ENCODE assay signal across 9 cellular contexts in genomic region chr1:93614550-93615200, GRCh38.
A peak's percentile ranks its signal among the peaks of the same experiment; 100 is the strongest.
DNase-seq lines count a peak whose midpoint lies in the region; ATAC-seq and TF ChIP-seq lines count a peak whose summit lies in the region.
"Had no signal": no experiment of that assay in that cellular context is flagged by ENCODE, and none has a peak within 500 bp of the region (broad histone marks: within the 10 kb centered on the region; RNA-seq: fewer than 3 reads in every experiment).

No MANE protein-coding gene starts in this region.

- no peak for TF ChIP-seq CTCF in osteoblast (IDR thresholded peaks at IDR 0.05; ENCODE audit: extremely low read depth, low read depth, low read length)

- peaks cover 42% of the 10 kb centered on the region for H3K27me3 Mint-ChIP-seq in activated T-helper 1 cell treated with anti-CD3 and anti-CD28 coated beads, Interleukin-12 subunit alpha, Interleukin-12 subunit beta, Interleukin-2, Interleukin-4 antibody, amounts not matched to agents 30 ng/mL and 10 ng/mL and 1 ng/mL, durations not matched to agents 14 hours and 24 hours and 36 hours (ENCODE audit: insufficient read depth)

- DNase-seq in COR-L47 (lab: John Stamatoyannopoulos, UW): peak; percentile 18
- peak; percentile 88 for DNase-seq in NCI-H69 (lab: John Stamatoyannopoulos, UW)
- DNase-seq in dedifferentiated amniotic fluid mesenchymal stem cell (ENCODE audit: extremely low spot score): peak; percentile 65
- no peak for DNase-seq in osteoblast (ENCODE audit: insufficient read length, low spot score, missing footprints)
- DNase-seq in iPS-NIHi11 (ENCODE audit: low spot score): no peak
- DNase-seq in activated T-helper 1 cell treated with anti-CD3 and anti-CD28 coated beads, Interleukin-12 subunit alpha, Interleukin-12 subunit beta, Interleukin-2, Interleukin-4 antibody, amounts not matched to agents 30 ng/mL and 10 ng/mL and 1 ng/mL, durations not matched to agents 14 hours and 24 hours and 36 hours (ENCODE audit: low spot score): no peak
- DNase-seq in 8988T: no peak
- DNase-seq: activated naive CD4-positive, alpha-beta T cell had no signal

- H3K36me3 Mint-ChIP-seq in activated T-helper 1 cell treated with anti-CD3 and anti-CD28 coated beads, Interleukin-12 subunit alpha, Interleukin-12 subunit beta, Interleukin-2, Interleukin-4 antibody, amounts not matched to agents 30 ng/mL and 10 ng/mL and 1 ng/mL, durations not matched to agents 14 hours and 24 hours and 36 hours (ENCODE audit: low read depth): no peaks in the 10 kb centered on the region

- H4K20me1 ChIP-seq in osteoblast (ENCODE audit: insufficient read depth, low read length): peaks cover 8% of the 10 kb centered on the region

- H3K4me1 Mint-ChIP-seq in activated T-helper 1 cell treated with anti-CD3 and anti-CD28 coated beads, Interleukin-12 subunit alpha, Interleukin-12 subunit beta, Interleukin-2, Interleukin-4 antibody, amounts not matched to agents 30 ng/mL and 10 ng/mL and 1 ng/mL, durations not matched to agents 14 hours and 24 hours and 36 hours (ENCODE audit: low read depth): peaks cover 22% of the 10 kb centered on the region

- peaks cover 66% of the 10 kb centered on the region for H3K4me1 ChIP-seq in osteoblast (ENCODE audit: insufficient read depth, low read length)

- H3K36me3 ChIP-seq in osteoblast (ENCODE audit: insufficient read depth, low read length): no peaks in the 10 kb centered on the region

- no peak overlapping the region for H3K27ac Mint-ChIP-seq in activated T-helper 1 cell treated with anti-CD3 and anti-CD28 coated beads, Interleukin-12 subunit alpha, Interleukin-12 subunit beta, Interleukin-2, Interleukin-4 antibody, amounts not matched to agents 30 ng/mL and 10 ng/mL and 1 ng/mL, durations not matched to agents 14 hours and 24 hours and 36 hours

- intact Hi-C loops in activated T-helper 1 cell treated with anti-CD3 and anti-CD28 coated beads, Interleukin-12 subunit alpha, Interleukin-12 subunit beta, Interleukin-2, Interleukin-4 antibody, amounts not matched to agents 30 ng/mL and 10 ng/mL and 1 ng/mL, durations not matched to agents 14 hours and 24 hours and 36 hours (cut with micrococcal nuclease): no loop called here

- H3K79me2 ChIP-seq in osteoblast (ENCODE audit: insufficient read depth, low read length): peaks cover 88% of the 10 kb centered on the region

- H3K9me3 Mint-ChIP-seq in activated T-helper 1 cell treated with anti-CD3 and anti-CD28 coated beads, Interleukin-12 subunit alpha, Interleukin-12 subunit beta, Interleukin-2, Interleukin-4 antibody, amounts not matched to agents 30 ng/mL and 10 ng/mL and 1 ng/mL, durations not matched to agents 14 hours and 24 hours and 36 hours: no peaks in the 10 kb centered on the region

- H3K4me3 ChIP-seq in osteoblast (ENCODE audit: insufficient read depth, low read length): no peak overlapping the region

- no peak for ATAC-seq in GM21526 (IDR thresholded peaks at IDR 0.05; ENCODE audit: low FRiP score, unreplicated experiment)

- H3K4me2 ChIP-seq in osteoblast (ENCODE audit: insufficient read depth, low read length): peak overlapping the region; percentile 73

- H3K4me3 Mint-ChIP-seq in activated T-helper 1 cell treated with anti-CD3 and anti-CD28 coated beads, Interleukin-12 subunit alpha, Interleukin-12 subunit beta, Interleukin-2, Interleukin-4 antibody, amounts not matched to agents 30 ng/mL and 10 ng/mL and 1 ng/mL, durations not matched to agents 14 hours and 24 hours and 36 hours: no peak overlapping the region

- H2AFZ ChIP-seq in osteoblast (ENCODE audit: low read length): no peak overlapping the region

- H3K9me3 ChIP-seq in osteoblast (ENCODE audit: low read depth, low read length): no peaks in the 10 kb centered on the region

- no peaks in the 10 kb centered on the region for H3K27me3 ChIP-seq in osteoblast (ENCODE audit: insufficient read depth, low read length)

- H3K27ac ChIP-seq in osteoblast (ENCODE audit: low read depth, low read length): peak overlapping the region; percentile 98

Comparison
In these comparisons a context has a peak if more than half of its experiments do, and no peak if none do; other contexts are left out.
1. DNase-seq: peak in COR-L47 (single experiment), NCI-H69 (single experiment) and dedifferentiated amniotic fluid mesenchymal stem cell (single experiment); none in osteoblast (single experiment), iPS-NIHi11 (single experiment), activated T-helper 1 cell treated with anti-CD3 and anti-CD28 coated beads, Interleukin-12 subunit alpha, Interleukin-12 subunit beta, Interleukin-2, Interleukin-4 antibody, amounts not matched to agents 30 ng/mL and 10 ng/mL and 1 ng/mL, durations not matched to agents 14 hours and 24 hours and 36 hours (single experiment) and 8988T (single experiment).